1 cellular context compared by ENCODE assay signal in the genomic region with DNA sequence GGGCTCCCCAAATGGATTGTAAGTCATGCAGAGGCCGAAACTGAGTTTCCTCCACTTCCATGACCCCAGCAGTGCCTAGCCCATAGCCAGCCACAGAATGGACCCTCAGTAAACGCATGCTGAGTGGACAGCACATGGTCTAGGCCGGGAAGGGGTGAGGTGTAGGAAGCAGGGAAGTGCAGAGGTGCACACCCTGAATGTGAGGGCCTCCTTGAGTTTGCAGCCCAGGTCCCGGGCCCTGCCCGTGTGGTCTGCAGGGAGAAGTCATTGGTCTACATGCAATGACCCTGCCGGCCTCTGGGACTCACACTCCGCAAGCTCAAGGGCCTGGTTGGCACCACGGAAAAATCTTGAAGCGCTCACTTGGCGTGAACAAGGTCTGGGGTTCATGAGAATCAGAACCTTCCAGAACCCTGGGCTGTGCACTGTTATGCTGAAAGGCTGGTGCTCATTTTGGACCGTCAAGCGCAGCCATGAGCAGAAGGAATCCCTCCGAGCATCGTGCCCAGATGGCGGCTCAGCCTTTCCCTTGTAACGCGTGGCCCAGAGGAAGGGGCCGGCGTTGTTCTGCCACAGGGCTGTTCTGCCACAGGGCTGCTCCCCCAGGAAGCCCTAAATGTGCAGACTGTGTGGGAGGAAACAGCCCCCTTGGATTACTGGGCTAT.
TF ChIP-seq lines count a peak whose summit lies in the region.

No MANE protein-coding gene starts in this region.

TF ChIP-seq in IMR-90, 13 proteins besides CTCF, POLR2A, EP300 and RAD21 (continued from another document):
- TF ChIP-seq USF2 (IDR thresholded peaks at IDR 0.05; ENCODE audit: low read depth, low read length) (no peak), BHLHE40 (IDR thresholded peaks at IDR 0.05; ENCODE audit: low read depth, low read length) (no peak), RFX5 (IDR thresholded peaks at IDR 0.05; ENCODE audit: low read depth, low read length) (no peak), MAZ (IDR thresholded peaks at IDR 0.05; ENCODE audit: borderline replicate concordance, low read depth, low read length) (no peak), ELK1 (IDR thresholded peaks at IDR 0.05; ENCODE audit: borderline replicate concordance, low read depth, low read length) (no peak), MAFK (IDR thresholded peaks at IDR 0.05; ENCODE audit: low read depth, low read length) (no peak), NFE2L2 (IDR thresholded peaks at IDR 0.05; ENCODE audit: low read depth, low read length) (no peak), CHD1 (IDR thresholded peaks at IDR 0.05; ENCODE audit: low read depth, low read length) (no peak), RCOR1 (IDR thresholded peaks at IDR 0.05; ENCODE audit: insufficient replicate concordance, low read length) (no peak)
TF ChIP-seq in IMR-90: peak in this region for 0.
